In genomic region chr15:67570875-67571642, GRCh38 we compare ENCODE assay signal across 13 cellular contexts. TPM values are rescaled to one million over a fixed set of nuclear protein-coding genes. Genes with fewer than 3 reads are reported as not detected.
DNase-seq lines count a peak whose midpoint lies in the region; ATAC-seq and TF ChIP-seq lines count a peak whose summit lies in the region.
"Had no signal": no experiment of that assay in that cellular context is flagged by ENCODE, and none has a peak within 500 bp of the region (broad histone marks: within the 10 kb centered on the region; RNA-seq: fewer than 3 reads in every experiment).

No MANE protein-coding gene starts in this region.

- DNase-seq in LoVo (ENCODE audit: low spot score), result peak; percentile 85
- no peak for DNase-seq in colonic mucosa
- no peak for DNase-seq in GM23338 (ENCODE audit: low spot score)
- DNase-seq in kidney glomerular epithelial cell (lab: John Stamatoyannopoulos, UW), result no peak
- DNase-seq in midbrain (lab: John Stamatoyannopoulos, UW), result no peak
- no peak for DNase-seq in activated CD4-positive, alpha-beta T cell treated with anti-CD3 and anti-CD28 coated beads, Interleukin-2, amount 50 U/mL, for 48 hours
- DNase-seq: BE2C; CD4-positive, alpha-beta memory T cell; DMS79 had no signal

- ATAC-seq in GM23338, result no peak
- ATAC-seq: GM12878, HepG2 had no signal

- H3K4me3 ChIP-seq in colonic mucosa (no peak overlapping the region), mucosa of rectum (ENCODE audit: low read length in 2 of 2) (peak overlapping the region in 1 of 2 donors; percentile 23), GM23338 (no peak overlapping the region)
- H3K4me3 ChIP-seq: GM12878 had no signal

- TF ChIP-seq CTCF in colonic mucosa (IDR thresholded peaks at IDR 0.05), result no peak
- TF ChIP-seq CTCF in GM23338 (conservative IDR thresholded peaks at IDR 0.05; ENCODE audit: low read depth in 2 of 2), result no peak

- no peak overlapping the region for H3K4me3 Mint-ChIP-seq in GM23338
- H3K4me3 Mint-ChIP-seq: CD4-positive, alpha-beta memory T cell had no signal

- no peaks in the 10 kb centered on the region for H4K20me1 ChIP-seq in GM23338 (replicated peaks; ENCODE audit: insufficient read depth)

- H3K4me1 ChIP-seq in colonic mucosa, result no peaks in the 10 kb centered on the region
- H3K4me1 ChIP-seq in mucosa of rectum (ENCODE audit: control insufficient read depth in 2 of 2, insufficient read depth in 2 of 2, low read length in 2 of 2), result peaks cover 11 to 28% of the 10 kb centered on the region in 2 donors
- 0 out of 2 replicates have a peak, but pooled peaks cover 7% of the 10 kb centered on the region for H3K4me1 ChIP-seq in GM23338 (ENCODE audit: insufficient read depth)
- H3K4me1 ChIP-seq: BE2C had no signal

- no peaks in the 10 kb centered on the region for H3K9me3 ChIP-seq in colonic mucosa
- no peaks in the 10 kb centered on the region for H3K9me3 ChIP-seq in mucosa of rectum (ENCODE audit: control insufficient read depth in 2 of 2, low read length in 2 of 2)
- H3K9me3 ChIP-seq: BE2C had no signal

- H3K27ac Mint-ChIP-seq in GM23338, result no peak overlapping the region
- H3K27ac Mint-ChIP-seq: CD4-positive, alpha-beta memory T cell had no signal

- no peaks in the 10 kb centered on the region for H3K27me3 ChIP-seq in colonic mucosa
- no peaks in the 10 kb centered on the region for H3K27me3 ChIP-seq in mucosa of rectum (ENCODE audit: control insufficient read depth in 2 of 2, insufficient read depth in 2 of 2, low read length in 2 of 2)
- H3K27me3 ChIP-seq in GM23338 (ENCODE audit: insufficient read depth), result no peaks in the 10 kb centered on the region
- H3K27me3 ChIP-seq: BE2C had no signal

- H3K27ac ChIP-seq in colonic mucosa, result peak overlapping the region; percentile 88
- peak overlapping the region; percentile 84 to 85 for H3K27ac ChIP-seq in mucosa of rectum (ENCODE audit: low read depth in 2 of 2, low read length in 2 of 2)
- H3K27ac ChIP-seq in GM23338 (ENCODE audit: low read depth), result no peak overlapping the region
- H3K27ac ChIP-seq: C4-2B had no signal

- H3K4me2 ChIP-seq in GM23338, result no peak overlapping the region

- no peaks in the 10 kb centered on the region for H3K36me3 Mint-ChIP-seq in GM23338 (ENCODE audit: low read depth)

- H3K9me3 Mint-ChIP-seq in GM23338, result no peaks in the 10 kb centered on the region
- H3K9me3 Mint-ChIP-seq: CD4-positive, alpha-beta memory T cell had no signal

- H3K27me3 Mint-ChIP-seq in GM23338 (ENCODE audit: insufficient read depth, low read depth, poor library complexity), result no peaks in the 10 kb centered on the region
- H3K27me3 Mint-ChIP-seq: CD4-positive, alpha-beta memory T cell had no signal

- H3F3A ChIP-seq in GM23338 (replicated peaks; ENCODE audit: low read depth), result no peaks in the 10 kb centered on the region

- H3K9ac ChIP-seq in colonic mucosa (ENCODE audit: low read depth in 2 of 2, low read length in 2 of 2) (no peak overlapping the region), mucosa of rectum (ENCODE audit: low read depth in 1 of 2, low read length in 2 of 2) (no peak overlapping the region)

- H3K9me2 ChIP-seq in GM23338 (ENCODE audit: insufficient read depth), result no peaks in the 10 kb centered on the region

- H3K4me1 Mint-ChIP-seq in GM23338, result peaks cover 11% of the 10 kb centered on the region; the same call in 2 of the 3 replicates

- no peak overlapping the region for H2AFZ ChIP-seq in GM23338

- no peaks in the 10 kb centered on the region for H3K36me3 ChIP-seq in colonic mucosa
- H3K36me3 ChIP-seq in mucosa of rectum (ENCODE audit: control insufficient read depth in 2 of 2, insufficient read depth in 2 of 2, low read length in 2 of 2), result no peaks in the 10 kb centered on the region
- no peaks in the 10 kb centered on the region for H3K36me3 ChIP-seq in GM23338 (ENCODE audit: insufficient read depth)

- intact Hi-C loops in colonic mucosa (cut with DNase I), result no loop called here

- H3K79me2 ChIP-seq in GM23338 (replicated peaks; ENCODE audit: insufficient read depth), result no peaks in the 10 kb centered on the region

TF ChIP-seq in GM23338, 12 proteins besides CTCF, POLR2A, EP300 and RAD21 (continues in another document):
- no peak for TF ChIP-seq REST (IDR thresholded peaks at IDR 0.05; ENCODE audit: unreplicated experiment)
- TF ChIP-seq CREB1 (CRISPR knock-in tag; IDR thresholded peaks at IDR 0.05; ENCODE audit: low read depth), result no peak
- no peak for TF ChIP-seq ETS1 (IDR thresholded peaks at IDR 0.05)

RNA-seq across cellular contexts. Expression of gene MAP2K5, which starts 28.6 kb away (rescaled TPM):
- total RNA-seq in colonic mucosa, result 10 to 100 TPM; 19.1 to 20.2 TPM
- 13.6 and 13.9 TPM in 2 replicates for total RNA-seq in GM23338 (2014; rRNA removed; shearing (Covaris generic))
- polyA plus RNA-seq in GM23338 (2016; fragmentation: Nextera tagmentation; extraction: Ambion mirVana), result 5.7 and 6.5 TPM in 2 replicates

RNA-seq across cellular contexts. Expression of gene C15orf61, which starts 50.1 kb away (rescaled TPM):
- 1 to 10 TPM; 5.4 to 6.2 TPM for total RNA-seq in colonic mucosa
- 1.8 and 2.8 TPM in 2 replicates for total RNA-seq in GM23338 (2014; rRNA removed; shearing (Covaris generic))
- 5.9 and 7.8 TPM in 2 replicates for polyA plus RNA-seq in GM23338 (2016; fragmentation: Nextera tagmentation; extraction: Ambion mirVana)
